Comparison of ENCODE assay signal across 1 cellular context in genomic region chr2:12008425-12009061, GRCh38.
A peak's percentile ranks its signal among the peaks of the same experiment; 100 is the strongest.
TF ChIP-seq lines count a peak whose summit lies in the region.

No MANE protein-coding gene starts in this region.

TF ChIP-seq in K562, 482 proteins besides CTCF, POLR2A, EP300 and RAD21 (continued from another document and continues in another):
- TF ChIP-seq ZNF318 (IDR thresholded peaks at IDR 0.05; ENCODE audit: borderline replicate concordance in 1 of 2, low read depth in 1 of 2) (peak in 1 of 2 experiments; percentile 23; a peak in 1 of 4 replicates), NELFE (IDR thresholded peaks at IDR 0.05; ENCODE audit: insufficient read depth, insufficient read length) (no peak), BRCA1 (IDR thresholded peaks at IDR 0.05) (no peak), BRCA1 (CRISPR knock-in tag; IDR thresholded peaks at IDR 0.05) (no peak), FOXA3 (CRISPR knock-in tag; conservative IDR thresholded peaks at IDR 0.05 in 1 of 2, IDR thresholded peaks at IDR 0.05 in 1 of 2) (peak in 1 of 2 experiments; percentile 23; a peak in 1 of 4 replicates), ZNF766 (CRISPR knock-in tag; conservative IDR thresholded peaks at IDR 0.05) (peak; percentile 79; the same call in 1 of the 2 replicates), ZNF586 (CRISPR knock-in tag; conservative IDR thresholded peaks at IDR 0.05) (no peak), POLR3A (IDR thresholded peaks at IDR 0.05; ENCODE audit: borderline replicate concordance, extremely low read depth, insufficient read depth, insufficient read length) (no peak), NFE2L1 (tag; IDR thresholded peaks at IDR 0.05; ENCODE audit: borderline replicate concordance, low read depth) (no peak), TRIM25 (IDR thresholded peaks at IDR 0.05; ENCODE audit: borderline replicate concordance) (no peak), KDM5B (IDR thresholded peaks at IDR 0.05; ENCODE audit: insufficient replicate concordance, low read depth, low read length) (no peak), RFX5 (IDR thresholded peaks at IDR 0.05; ENCODE audit: low read depth, low read length) (no peak), ZNF79 (CRISPR knock-in tag; IDR thresholded peaks at IDR 0.05; ENCODE audit: low read depth) (no peak), ELF2 (CRISPR knock-in tag; IDR thresholded peaks at IDR 0.05) (no peak), RCOR1 (IDR thresholded peaks at IDR 0.05; ENCODE audit: borderline replicate concordance in 1 of 2, low read depth in 2 of 2, low read length in 2 of 2) (no peak), THRA (IDR thresholded peaks at IDR 0.05) (no peak), RFX1 (IDR thresholded peaks at IDR 0.05) (no peak), ZNF41 (CRISPR knock-in tag; conservative IDR thresholded peaks at IDR 0.05) (no peak), SIX5 (IDR thresholded peaks at IDR 0.05; ENCODE audit: borderline replicate concordance in 1 of 2, insufficient read depth in 1 of 2, low read depth in 1 of 2, low read length in 2 of 2) (no peak)
- TF ChIP-seq, protein P1, sequence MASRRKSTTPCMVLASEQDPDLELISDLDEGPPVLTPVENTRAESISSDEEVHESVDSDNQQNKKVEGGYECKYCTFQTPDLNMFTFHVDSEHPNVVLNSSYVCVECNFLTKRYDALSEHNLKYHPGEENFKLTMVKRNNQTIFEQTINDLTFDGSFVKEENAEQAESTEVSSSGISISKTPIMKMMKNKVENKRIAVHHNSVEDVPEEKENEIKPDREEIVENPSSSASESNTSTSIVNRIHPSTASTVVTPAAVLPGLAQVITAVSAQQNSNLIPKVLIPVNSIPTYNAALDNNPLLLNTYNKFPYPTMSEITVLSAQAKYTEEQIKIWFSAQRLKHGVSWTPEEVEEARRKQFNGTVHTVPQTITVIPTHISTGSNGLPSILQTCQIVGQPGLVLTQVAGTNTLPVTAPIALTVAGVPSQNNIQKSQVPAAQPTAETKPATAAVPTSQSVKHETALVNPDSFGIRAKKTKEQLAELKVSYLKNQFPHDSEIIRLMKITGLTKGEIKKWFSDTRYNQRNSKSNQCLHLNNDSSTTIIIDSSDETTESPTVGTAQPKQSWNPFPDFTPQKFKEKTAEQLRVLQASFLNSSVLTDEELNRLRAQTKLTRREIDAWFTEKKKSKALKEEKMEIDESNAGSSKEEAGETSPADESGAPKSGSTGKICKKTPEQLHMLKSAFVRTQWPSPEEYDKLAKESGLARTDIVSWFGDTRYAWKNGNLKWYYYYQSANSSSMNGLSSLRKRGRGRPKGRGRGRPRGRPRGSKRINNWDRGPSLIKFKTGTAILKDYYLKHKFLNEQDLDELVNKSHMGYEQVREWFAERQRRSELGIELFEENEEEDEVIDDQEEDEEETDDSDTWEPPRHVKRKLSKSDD (conservative IDR thresholded peaks at IDR 0.05; ENCODE audit: low read length) = no peak
- TF ChIP-seq, protein P2, sequence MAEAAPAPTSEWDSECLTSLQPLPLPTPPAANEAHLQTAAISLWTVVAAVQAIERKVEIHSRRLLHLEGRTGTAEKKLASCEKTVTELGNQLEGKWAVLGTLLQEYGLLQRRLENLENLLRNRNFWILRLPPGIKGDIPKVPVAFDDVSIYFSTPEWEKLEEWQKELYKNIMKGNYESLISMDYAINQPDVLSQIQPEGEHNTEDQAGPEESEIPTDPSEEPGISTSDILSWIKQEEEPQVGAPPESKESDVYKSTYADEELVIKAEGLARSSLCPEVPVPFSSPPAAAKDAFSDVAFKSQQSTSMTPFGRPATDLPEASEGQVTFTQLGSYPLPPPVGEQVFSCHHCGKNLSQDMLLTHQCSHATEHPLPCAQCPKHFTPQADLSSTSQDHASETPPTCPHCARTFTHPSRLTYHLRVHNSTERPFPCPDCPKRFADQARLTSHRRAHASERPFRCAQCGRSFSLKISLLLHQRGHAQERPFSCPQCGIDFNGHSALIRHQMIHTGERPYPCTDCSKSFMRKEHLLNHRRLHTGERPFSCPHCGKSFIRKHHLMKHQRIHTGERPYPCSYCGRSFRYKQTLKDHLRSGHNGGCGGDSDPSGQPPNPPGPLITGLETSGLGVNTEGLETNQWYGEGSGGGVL (CRISPR knock-in tag; IDR thresholded peaks at IDR 0.05) = no peak
- TF ChIP-seq, protein P3, sequence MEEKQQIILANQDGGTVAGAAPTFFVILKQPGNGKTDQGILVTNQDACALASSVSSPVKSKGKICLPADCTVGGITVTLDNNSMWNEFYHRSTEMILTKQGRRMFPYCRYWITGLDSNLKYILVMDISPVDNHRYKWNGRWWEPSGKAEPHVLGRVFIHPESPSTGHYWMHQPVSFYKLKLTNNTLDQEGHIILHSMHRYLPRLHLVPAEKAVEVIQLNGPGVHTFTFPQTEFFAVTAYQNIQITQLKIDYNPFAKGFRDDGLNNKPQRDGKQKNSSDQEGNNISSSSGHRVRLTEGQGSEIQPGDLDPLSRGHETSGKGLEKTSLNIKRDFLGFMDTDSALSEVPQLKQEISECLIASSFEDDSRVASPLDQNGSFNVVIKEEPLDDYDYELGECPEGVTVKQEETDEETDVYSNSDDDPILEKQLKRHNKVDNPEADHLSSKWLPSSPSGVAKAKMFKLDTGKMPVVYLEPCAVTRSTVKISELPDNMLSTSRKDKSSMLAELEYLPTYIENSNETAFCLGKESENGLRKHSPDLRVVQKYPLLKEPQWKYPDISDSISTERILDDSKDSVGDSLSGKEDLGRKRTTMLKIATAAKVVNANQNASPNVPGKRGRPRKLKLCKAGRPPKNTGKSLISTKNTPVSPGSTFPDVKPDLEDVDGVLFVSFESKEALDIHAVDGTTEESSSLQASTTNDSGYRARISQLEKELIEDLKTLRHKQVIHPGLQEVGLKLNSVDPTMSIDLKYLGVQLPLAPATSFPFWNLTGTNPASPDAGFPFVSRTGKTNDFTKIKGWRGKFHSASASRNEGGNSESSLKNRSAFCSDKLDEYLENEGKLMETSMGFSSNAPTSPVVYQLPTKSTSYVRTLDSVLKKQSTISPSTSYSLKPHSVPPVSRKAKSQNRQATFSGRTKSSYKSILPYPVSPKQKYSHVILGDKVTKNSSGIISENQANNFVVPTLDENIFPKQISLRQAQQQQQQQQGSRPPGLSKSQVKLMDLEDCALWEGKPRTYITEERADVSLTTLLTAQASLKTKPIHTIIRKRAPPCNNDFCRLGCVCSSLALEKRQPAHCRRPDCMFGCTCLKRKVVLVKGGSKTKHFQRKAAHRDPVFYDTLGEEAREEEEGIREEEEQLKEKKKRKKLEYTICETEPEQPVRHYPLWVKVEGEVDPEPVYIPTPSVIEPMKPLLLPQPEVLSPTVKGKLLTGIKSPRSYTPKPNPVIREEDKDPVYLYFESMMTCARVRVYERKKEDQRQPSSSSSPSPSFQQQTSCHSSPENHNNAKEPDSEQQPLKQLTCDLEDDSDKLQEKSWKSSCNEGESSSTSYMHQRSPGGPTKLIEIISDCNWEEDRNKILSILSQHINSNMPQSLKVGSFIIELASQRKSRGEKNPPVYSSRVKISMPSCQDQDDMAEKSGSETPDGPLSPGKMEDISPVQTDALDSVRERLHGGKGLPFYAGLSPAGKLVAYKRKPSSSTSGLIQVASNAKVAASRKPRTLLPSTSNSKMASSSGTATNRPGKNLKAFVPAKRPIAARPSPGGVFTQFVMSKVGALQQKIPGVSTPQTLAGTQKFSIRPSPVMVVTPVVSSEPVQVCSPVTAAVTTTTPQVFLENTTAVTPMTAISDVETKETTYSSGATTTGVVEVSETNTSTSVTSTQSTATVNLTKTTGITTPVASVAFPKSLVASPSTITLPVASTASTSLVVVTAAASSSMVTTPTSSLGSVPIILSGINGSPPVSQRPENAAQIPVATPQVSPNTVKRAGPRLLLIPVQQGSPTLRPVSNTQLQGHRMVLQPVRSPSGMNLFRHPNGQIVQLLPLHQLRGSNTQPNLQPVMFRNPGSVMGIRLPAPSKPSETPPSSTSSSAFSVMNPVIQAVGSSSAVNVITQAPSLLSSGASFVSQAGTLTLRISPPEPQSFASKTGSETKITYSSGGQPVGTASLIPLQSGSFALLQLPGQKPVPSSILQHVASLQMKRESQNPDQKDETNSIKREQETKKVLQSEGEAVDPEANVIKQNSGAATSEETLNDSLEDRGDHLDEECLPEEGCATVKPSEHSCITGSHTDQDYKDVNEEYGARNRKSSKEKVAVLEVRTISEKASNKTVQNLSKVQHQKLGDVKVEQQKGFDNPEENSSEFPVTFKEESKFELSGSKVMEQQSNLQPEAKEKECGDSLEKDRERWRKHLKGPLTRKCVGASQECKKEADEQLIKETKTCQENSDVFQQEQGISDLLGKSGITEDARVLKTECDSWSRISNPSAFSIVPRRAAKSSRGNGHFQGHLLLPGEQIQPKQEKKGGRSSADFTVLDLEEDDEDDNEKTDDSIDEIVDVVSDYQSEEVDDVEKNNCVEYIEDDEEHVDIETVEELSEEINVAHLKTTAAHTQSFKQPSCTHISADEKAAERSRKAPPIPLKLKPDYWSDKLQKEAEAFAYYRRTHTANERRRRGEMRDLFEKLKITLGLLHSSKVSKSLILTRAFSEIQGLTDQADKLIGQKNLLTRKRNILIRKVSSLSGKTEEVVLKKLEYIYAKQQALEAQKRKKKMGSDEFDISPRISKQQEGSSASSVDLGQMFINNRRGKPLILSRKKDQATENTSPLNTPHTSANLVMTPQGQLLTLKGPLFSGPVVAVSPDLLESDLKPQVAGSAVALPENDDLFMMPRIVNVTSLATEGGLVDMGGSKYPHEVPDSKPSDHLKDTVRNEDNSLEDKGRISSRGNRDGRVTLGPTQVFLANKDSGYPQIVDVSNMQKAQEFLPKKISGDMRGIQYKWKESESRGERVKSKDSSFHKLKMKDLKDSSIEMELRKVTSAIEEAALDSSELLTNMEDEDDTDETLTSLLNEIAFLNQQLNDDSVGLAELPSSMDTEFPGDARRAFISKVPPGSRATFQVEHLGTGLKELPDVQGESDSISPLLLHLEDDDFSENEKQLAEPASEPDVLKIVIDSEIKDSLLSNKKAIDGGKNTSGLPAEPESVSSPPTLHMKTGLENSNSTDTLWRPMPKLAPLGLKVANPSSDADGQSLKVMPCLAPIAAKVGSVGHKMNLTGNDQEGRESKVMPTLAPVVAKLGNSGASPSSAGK (IDR thresholded peaks at IDR 0.05) = no peak
